1 cellular context compared by ENCODE assay signal in genomic region chr4:17511950-17512795, GRCh38.
TF ChIP-seq lines count a peak whose summit lies in the region.

Gene QDPR (minus strand): TSS chr4:17512090. CDS start chr4:17512054, 36 bp downstream.

TF ChIP-seq in HepG2, 621 proteins besides CTCF, POLR2A, EP300 and RAD21 (continued from another document and continues in another):
- TF ChIP-seq, protein P1, sequence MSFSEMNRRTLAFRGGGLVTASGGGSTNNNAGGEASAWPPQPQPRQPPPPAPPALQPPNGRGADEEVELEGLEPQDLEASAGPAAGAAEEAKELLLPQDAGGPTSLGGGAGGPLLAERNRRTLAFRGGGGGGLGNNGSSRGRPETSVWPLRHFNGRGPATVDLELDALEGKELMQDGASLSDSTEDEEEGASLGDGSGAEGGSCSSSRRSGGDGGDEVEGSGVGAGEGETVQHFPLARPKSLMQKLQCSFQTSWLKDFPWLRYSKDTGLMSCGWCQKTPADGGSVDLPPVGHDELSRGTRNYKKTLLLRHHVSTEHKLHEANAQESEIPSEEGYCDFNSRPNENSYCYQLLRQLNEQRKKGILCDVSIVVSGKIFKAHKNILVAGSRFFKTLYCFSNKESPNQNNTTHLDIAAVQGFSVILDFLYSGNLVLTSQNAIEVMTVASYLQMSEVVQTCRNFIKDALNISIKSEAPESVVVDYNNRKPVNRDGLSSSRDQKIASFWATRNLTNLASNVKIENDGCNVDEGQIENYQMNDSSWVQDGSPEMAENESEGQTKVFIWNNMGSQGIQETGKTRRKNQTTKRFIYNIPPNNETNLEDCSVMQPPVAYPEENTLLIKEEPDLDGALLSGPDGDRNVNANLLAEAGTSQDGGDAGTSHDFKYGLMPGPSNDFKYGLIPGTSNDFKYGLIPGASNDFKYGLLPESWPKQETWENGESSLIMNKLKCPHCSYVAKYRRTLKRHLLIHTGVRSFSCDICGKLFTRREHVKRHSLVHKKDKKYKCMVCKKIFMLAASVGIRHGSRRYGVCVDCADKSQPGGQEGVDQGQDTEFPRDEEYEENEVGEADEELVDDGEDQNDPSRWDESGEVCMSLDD (CRISPR knock-in tag; IDR thresholded peaks at IDR 0.05; ENCODE audit: borderline replicate concordance) = no peak
- TF ChIP-seq FOXM1 (CRISPR knock-in tag; IDR thresholded peaks at IDR 0.05) (no peak), ETS1 (CRISPR knock-in tag; IDR thresholded peaks at IDR 0.05) (no peak), JUNB (CRISPR knock-in tag; IDR thresholded peaks at IDR 0.05; ENCODE audit: borderline replicate concordance) (no peak), REL (CRISPR knock-in tag; conservative IDR thresholded peaks at IDR 0.05) (no peak), ARNTL (CRISPR knock-in tag; IDR thresholded peaks at IDR 0.05) (0 out of 2 replicates have a peak, but pooled peaks have one; percentile 43), ZNF317 (CRISPR knock-in tag; IDR thresholded peaks at IDR 0.05) (no peak), ZNF292 (CRISPR knock-in tag; IDR thresholded peaks at IDR 0.05; ENCODE audit: borderline replicate concordance, low read depth) (no peak), ZNF296 (CRISPR knock-in tag; conservative IDR thresholded peaks at IDR 0.05) (no peak), RBFOX2 (IDR thresholded peaks at IDR 0.05; ENCODE audit: low read depth, low read length) (peak; percentile 93), ZNF792 (CRISPR knock-in tag; IDR thresholded peaks at IDR 0.05) (no peak), RFX1 (IDR thresholded peaks at IDR 0.05) (no peak), USF2 (IDR thresholded peaks at IDR 0.05; ENCODE audit: low read depth, low read length) (no peak), USF2 (CRISPR knock-in tag; IDR thresholded peaks at IDR 0.05; ENCODE audit: borderline replicate concordance) (no peak), HNRNPL (IDR thresholded peaks at IDR 0.05; ENCODE audit: low read depth, low read length) (no peak), SMYD3 (CRISPR knock-in tag; IDR thresholded peaks at IDR 0.05) (no peak), NAIF1 (CRISPR knock-in tag; IDR thresholded peaks at IDR 0.05; ENCODE audit: borderline replicate concordance) (no peak), BCLAF1 (IDR thresholded peaks at IDR 0.05) (no peak), SMARCE1 (IDR thresholded peaks at IDR 0.05; ENCODE audit: borderline replicate concordance) (no peak), RNF219 (CRISPR knock-in tag; IDR thresholded peaks at IDR 0.05) (no peak), ZSCAN21 (CRISPR knock-in tag; IDR thresholded peaks at IDR 0.05; ENCODE audit: borderline replicate concordance) (no peak), HNRNPLL (IDR thresholded peaks at IDR 0.05; ENCODE audit: low read depth, low read length, poor library complexity, severe bottlenecking) (peak; percentile 35), RORA (CRISPR knock-in tag; IDR thresholded peaks at IDR 0.05) (no peak), GLI4 (CRISPR knock-in tag; IDR thresholded peaks at IDR 0.05; ENCODE audit: borderline replicate concordance) (0 out of 2 replicates have a peak, but pooled peaks have one; percentile 22), CAMTA2 (CRISPR knock-in tag; IDR thresholded peaks at IDR 0.05; ENCODE audit: borderline replicate concordance) (no peak), MBD4 (IDR thresholded peaks at IDR 0.05; ENCODE audit: borderline replicate concordance, low read length) (no peak), TCF7 (IDR thresholded peaks at IDR 0.05; ENCODE audit: low read depth) (no peak), ZNF383 (CRISPR knock-in tag; IDR thresholded peaks at IDR 0.05; ENCODE audit: borderline replicate concordance) (no peak), ZNF607 (CRISPR knock-in tag; IDR thresholded peaks at IDR 0.05; ENCODE audit: borderline replicate concordance) (no peak), LCORL (IDR thresholded peaks at IDR 0.05) (no peak), LCORL (CRISPR knock-in tag; IDR thresholded peaks at IDR 0.05) (no peak)
- TF ChIP-seq, protein P2, sequence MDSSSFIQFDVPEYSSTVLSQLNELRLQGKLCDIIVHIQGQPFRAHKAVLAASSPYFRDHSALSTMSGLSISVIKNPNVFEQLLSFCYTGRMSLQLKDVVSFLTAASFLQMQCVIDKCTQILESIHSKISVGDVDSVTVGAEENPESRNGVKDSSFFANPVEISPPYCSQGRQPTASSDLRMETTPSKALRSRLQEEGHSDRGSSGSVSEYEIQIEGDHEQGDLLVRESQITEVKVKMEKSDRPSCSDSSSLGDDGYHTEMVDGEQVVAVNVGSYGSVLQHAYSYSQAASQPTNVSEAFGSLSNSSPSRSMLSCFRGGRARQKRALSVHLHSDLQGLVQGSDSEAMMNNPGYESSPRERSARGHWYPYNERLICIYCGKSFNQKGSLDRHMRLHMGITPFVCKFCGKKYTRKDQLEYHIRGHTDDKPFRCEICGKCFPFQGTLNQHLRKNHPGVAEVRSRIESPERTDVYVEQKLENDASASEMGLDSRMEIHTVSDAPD (CRISPR knock-in tag; IDR thresholded peaks at IDR 0.05) = no peak; the same call in 1 of the 2 replicates
- TF ChIP-seq, protein P3, sequence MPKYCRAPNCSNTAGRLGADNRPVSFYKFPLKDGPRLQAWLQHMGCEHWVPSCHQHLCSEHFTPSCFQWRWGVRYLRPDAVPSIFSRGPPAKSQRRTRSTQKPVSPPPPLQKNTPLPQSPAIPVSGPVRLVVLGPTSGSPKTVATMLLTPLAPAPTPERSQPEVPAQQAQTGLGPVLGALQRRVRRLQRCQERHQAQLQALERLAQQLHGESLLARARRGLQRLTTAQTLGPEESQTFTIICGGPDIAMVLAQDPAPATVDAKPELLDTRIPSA (CRISPR knock-in tag; IDR thresholded peaks at IDR 0.05; ENCODE audit: borderline replicate concordance) = no peak
- TF ChIP-seq, protein P4, sequence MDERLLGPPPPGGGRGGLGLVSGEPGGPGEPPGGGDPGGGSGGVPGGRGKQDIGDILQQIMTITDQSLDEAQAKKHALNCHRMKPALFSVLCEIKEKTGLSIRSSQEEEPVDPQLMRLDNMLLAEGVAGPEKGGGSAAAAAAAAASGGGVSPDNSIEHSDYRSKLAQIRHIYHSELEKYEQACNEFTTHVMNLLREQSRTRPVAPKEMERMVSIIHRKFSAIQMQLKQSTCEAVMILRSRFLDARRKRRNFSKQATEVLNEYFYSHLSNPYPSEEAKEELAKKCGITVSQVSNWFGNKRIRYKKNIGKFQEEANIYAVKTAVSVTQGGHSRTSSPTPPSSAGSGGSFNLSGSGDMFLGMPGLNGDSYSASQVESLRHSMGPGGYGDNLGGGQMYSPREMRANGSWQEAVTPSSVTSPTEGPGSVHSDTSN (CRISPR knock-in tag; IDR thresholded peaks at IDR 0.05) = no peak
- TF ChIP-seq, protein P5, sequence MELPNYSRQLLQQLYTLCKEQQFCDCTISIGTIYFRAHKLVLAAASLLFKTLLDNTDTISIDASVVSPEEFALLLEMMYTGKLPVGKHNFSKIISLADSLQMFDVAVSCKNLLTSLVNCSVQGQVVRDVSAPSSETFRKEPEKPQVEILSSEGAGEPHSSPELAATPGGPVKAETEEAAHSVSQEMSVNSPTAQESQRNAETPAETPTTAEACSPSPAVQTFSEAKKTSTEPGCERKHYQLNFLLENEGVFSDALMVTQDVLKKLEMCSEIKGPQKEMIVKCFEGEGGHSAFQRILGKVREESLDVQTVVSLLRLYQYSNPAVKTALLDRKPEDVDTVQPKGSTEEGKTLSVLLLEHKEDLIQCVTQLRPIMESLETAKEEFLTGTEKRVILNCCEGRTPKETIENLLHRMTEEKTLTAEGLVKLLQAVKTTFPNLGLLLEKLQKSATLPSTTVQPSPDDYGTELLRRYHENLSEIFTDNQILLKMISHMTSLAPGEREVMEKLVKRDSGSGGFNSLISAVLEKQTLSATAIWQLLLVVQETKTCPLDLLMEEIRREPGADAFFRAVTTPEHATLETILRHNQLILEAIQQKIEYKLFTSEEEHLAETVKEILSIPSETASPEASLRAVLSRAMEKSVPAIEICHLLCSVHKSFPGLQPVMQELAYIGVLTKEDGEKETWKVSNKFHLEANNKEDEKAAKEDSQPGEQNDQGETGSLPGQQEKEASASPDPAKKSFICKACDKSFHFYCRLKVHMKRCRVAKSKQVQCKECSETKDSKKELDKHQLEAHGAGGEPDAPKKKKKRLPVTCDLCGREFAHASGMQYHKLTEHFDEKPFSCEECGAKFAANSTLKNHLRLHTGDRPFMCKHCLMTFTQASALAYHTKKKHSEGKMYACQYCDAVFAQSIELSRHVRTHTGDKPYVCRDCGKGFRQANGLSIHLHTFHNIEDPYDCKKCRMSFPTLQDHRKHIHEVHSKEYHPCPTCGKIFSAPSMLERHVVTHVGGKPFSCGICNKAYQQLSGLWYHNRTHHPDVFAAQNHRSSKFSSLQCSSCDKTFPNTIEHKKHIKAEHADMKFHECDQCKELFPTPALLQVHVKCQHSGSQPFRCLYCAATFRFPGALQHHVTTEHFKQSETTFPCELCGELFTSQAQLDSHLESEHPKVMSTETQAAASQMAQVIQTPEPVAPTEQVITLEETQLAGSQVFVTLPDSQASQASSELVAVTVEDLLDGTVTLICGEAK (IDR thresholded peaks at IDR 0.05) = no peak
- TF ChIP-seq, protein P5 (CRISPR knock-in tag; IDR thresholded peaks at IDR 0.05) = no peak
